8 cellular contexts compared by ENCODE assay signal in genomic region chr11:44627911-44628729, GRCh38.
DNase-seq lines count a peak whose midpoint lies in the region; ATAC-seq and TF ChIP-seq lines count a peak whose summit lies in the region.

No MANE protein-coding gene starts in this region.

- no peak overlapping the region for H3K4me3 Mint-ChIP-seq in endothelial cell (ENCODE audit: unreplicated experiment)

- H3K27ac Mint-ChIP-seq in endothelial cell (ENCODE audit: unreplicated experiment) = no peak overlapping the region

- H3K27me3 Mint-ChIP-seq in endothelial cell (ENCODE audit: unreplicated experiment) = peaks cover 19% of the 10 kb centered on the region

- DNase-seq in GM10266 (ENCODE audit: extremely low spot score) (peak; percentile 68), NCI-H226 (peak; percentile 37), fibroblast of gingiva (ENCODE audit: low read depth) (peak; percentile 31), pons (ENCODE audit: low spot score) (peak; percentile 95), OCI-M1 (lab: John Stamatoyannopoulos, UW) (no peak), endothelial cell (ENCODE audit: low spot score) (no peak), HuH-7 (ENCODE audit: low spot score) (no peak)

- peak; percentile 41 for ATAC-seq in GM21737 (IDR thresholded peaks at IDR 0.05; ENCODE audit: unreplicated experiment)

- H3K4me1 Mint-ChIP-seq in endothelial cell (ENCODE audit: unreplicated experiment) = peaks cover 48% of the 10 kb centered on the region

- H3K9me3 Mint-ChIP-seq in endothelial cell (ENCODE audit: unreplicated experiment) = no peaks in the 10 kb centered on the region

- TF ChIP-seq CTCF in GM10266 (IDR thresholded peaks at IDR 0.05; ENCODE audit: control insufficient read depth, insufficient read depth, low read depth, missing control alignments) (no peak), endothelial cell (IDR thresholded peaks at IDR 0.05; ENCODE audit: unreplicated experiment) (no peak)

- H3K36me3 Mint-ChIP-seq in endothelial cell (ENCODE audit: low read depth, unreplicated experiment) = peaks cover 10% of the 10 kb centered on the region

Comparison
In these comparisons a context has a peak if more than half of its experiments do, and no peak if none do; other contexts are left out.
1. DNase-seq: peak in GM10266 (single experiment), NCI-H226 (single experiment), fibroblast of gingiva (single experiment) and pons (single experiment); none in OCI-M1 (single experiment), endothelial cell (single experiment) and HuH-7 (single experiment).